11 cellular contexts compared by ENCODE assay signal in the genomic region with DNA sequence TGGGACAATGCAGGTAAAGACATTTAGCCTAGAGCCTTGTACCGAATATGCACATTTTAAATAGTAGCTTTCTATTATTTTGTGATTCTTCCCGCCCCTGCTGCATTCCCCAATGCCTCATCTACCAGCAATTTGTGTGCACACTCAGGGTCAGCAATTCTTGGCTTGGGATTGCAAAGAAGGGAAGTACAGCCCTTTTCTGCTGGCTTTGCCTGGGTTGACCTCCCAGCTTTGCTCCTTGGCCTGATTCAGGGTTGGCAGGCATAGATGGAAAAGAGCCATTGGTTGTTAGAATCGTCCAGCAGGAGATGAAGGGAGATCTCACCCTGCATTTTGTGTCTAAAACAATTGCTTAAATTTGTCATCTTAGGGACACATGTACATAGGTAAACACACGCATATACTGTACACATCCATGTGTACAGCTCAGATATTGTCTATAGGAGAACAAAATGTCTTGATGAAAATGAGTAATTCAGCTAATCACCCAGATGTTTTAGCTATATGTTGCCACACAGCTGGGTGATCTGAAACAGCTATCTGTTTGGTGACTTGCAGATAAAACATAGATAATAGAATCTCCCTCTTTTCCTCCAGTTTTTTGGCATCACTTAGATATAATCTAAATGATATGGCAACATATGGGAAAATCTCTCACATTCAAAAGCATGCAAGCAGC.
A peak's percentile ranks its signal among the peaks of the same experiment; 100 is the strongest.
DNase-seq lines count a peak whose midpoint lies in the region; ATAC-seq, FAIRE-seq and TF ChIP-seq lines count a peak whose summit lies in the region.
"Had no signal": no experiment of that assay in that cellular context is flagged by ENCODE, and none has a peak within 500 bp of the region (broad histone marks: within the 10 kb centered on the region; RNA-seq: fewer than 3 reads in every experiment).

No MANE protein-coding gene starts in this region.

- no peak for TF ChIP-seq POLR2A in GM12891 (IDR thresholded peaks at IDR 0.05; ENCODE audit: low read depth, low read length)

- H3K18ac ChIP-seq in mesendoderm (ENCODE audit: low read length) = no peak overlapping the region

- FAIRE-seq in GM12891 (lab: Jason Lieb, UNC) = no peak
- FAIRE-seq: colon, pancreas had no signal

- H3K27me3 Mint-ChIP-seq in memory B cell = no peaks in the 10 kb centered on the region

- no peaks in the 10 kb centered on the region for H3K36me3 Mint-ChIP-seq in memory B cell

- peaks cover 29% of the 10 kb centered on the region for H3K4me1 Mint-ChIP-seq in memory B cell

- WGBS in mesendoderm (ENCODE audit: extremely low coverage, insufficient coverage, low lambda C conversion rate) = no CpG with 5 or more reads among the region's 4 CpGs

- H4K8ac ChIP-seq in mesendoderm (ENCODE audit: low read depth, low read length) = no peak overlapping the region

- no peak overlapping the region for H3K9ac ChIP-seq in mesendoderm (ENCODE audit: low read length)

- no peaks in the 10 kb centered on the region for H3K79me2 ChIP-seq in mesendoderm (ENCODE audit: control insufficient read depth, insufficient read depth, low read length)

- ATAC-seq in Right ventricle myocardium superior (ENCODE audit: poor library complexity) (peak; percentile 96), memory B cell (ENCODE audit: low read depth) (no peak)

- no peaks in the 10 kb centered on the region for H3K9me3 Mint-ChIP-seq in memory B cell

- no peak overlapping the region for H2BK120ac ChIP-seq in mesendoderm (ENCODE audit: low read depth, low read length)

- H3K36me3 ChIP-seq in mesendoderm (ENCODE audit: control insufficient read depth, insufficient read depth, low read length) = no peaks in the 10 kb centered on the region
- H3K36me3 ChIP-seq: pancreas had no signal

- intact Hi-C loops in Right ventricle myocardium superior (cut with DNase I) = no loop called here
- intact Hi-C loops in cardiac septum (cut with DNase I) = no loop called here

- H3K27ac ChIP-seq in mesendoderm (ENCODE audit: low read depth, low read length) = no peak overlapping the region
- H3K27ac ChIP-seq: pancreas had no signal

- peaks cover 3% of the 10 kb centered on the region for H3K4me1 ChIP-seq in mesendoderm (ENCODE audit: control insufficient read depth, low read depth, low read length)

- H3K4me3 ChIP-seq in cardiac fibroblast (replicated peaks in 1 of 2; ENCODE audit: low read depth in 2 of 2, low read length in 2 of 2) (no peak overlapping the region), mesendoderm (ENCODE audit: low read length) (no peak overlapping the region)
- H3K4me3 ChIP-seq: pancreas had no signal

- H3K27me3 ChIP-seq in mesendoderm (ENCODE audit: insufficient read depth, low read length, poor library complexity) = no peaks in the 10 kb centered on the region
- H3K27me3 ChIP-seq: pancreas had no signal

- H3K56ac ChIP-seq in mesendoderm (ENCODE audit: low read length) = no peak overlapping the region

- H4K5ac ChIP-seq in mesendoderm (ENCODE audit: low read length) = no peak overlapping the region

- H3K4ac ChIP-seq in mesendoderm (ENCODE audit: low read depth, low read length) = no peak overlapping the region

- no peak overlapping the region for H3K4me2 ChIP-seq in mesendoderm (ENCODE audit: low read length)

- DNase-seq in Right ventricle myocardium superior (peak; percentile 69), cardiac septum (ENCODE audit: low spot score) (no peak), cardiac fibroblast (ENCODE audit: low read depth in 2 of 2) (peak; percentile 74 to 94), memory B cell (ENCODE audit: low spot score in 2 of 2) (no peak), GM12891 (ENCODE audit: insufficient read length, low spot score) (no peak), Kasumi-1 (lab: John Stamatoyannopoulos, UW) (no peak), mesendoderm (no peak), DMS 273 treated with DMSO at 0.1 percent for 48 hours (lab: John Stamatoyannopoulos, UW) (no peak)
- DNase-seq: NCI-H526, pancreas had no signal

- H2AK5ac ChIP-seq in mesendoderm (ENCODE audit: low read length) = no peak overlapping the region

- peak overlapping the region; percentile 11 for H3K4me3 Mint-ChIP-seq in memory B cell

- no peak for TF ChIP-seq CTCF in cardiac fibroblast (IDR thresholded peaks at IDR 0.05; ENCODE audit: low read depth, low read length)

- H2BK15ac ChIP-seq in mesendoderm (replicated peaks; ENCODE audit: low read depth) = no peak overlapping the region

- H3K23ac ChIP-seq in mesendoderm (ENCODE audit: low read length) = no peak overlapping the region

- no peak overlapping the region for H2BK5ac ChIP-seq in mesendoderm (ENCODE audit: low read length)

- peak overlapping the region; percentile 77 for H3K27ac Mint-ChIP-seq in memory B cell

- H3K79me1 ChIP-seq in mesendoderm (ENCODE audit: low read length) = no peaks in the 10 kb centered on the region

TF ChIP-seq in GM12891, 5 proteins besides CTCF, POLR2A, EP300 and RAD21:
- TF ChIP-seq PAX5 (IDR thresholded peaks at IDR 0.05; ENCODE audit: insufficient read depth, low read length, severe bottlenecking) = no peak
- TF ChIP-seq POLR2AphosphoS5 (IDR thresholded peaks at IDR 0.05; ENCODE audit: low read depth, low read length) = no peak
- TF ChIP-seq SPI1 (IDR thresholded peaks at IDR 0.05; ENCODE audit: low read depth, low read length) = no peak
- TF ChIP-seq POU2F2 (IDR thresholded peaks at IDR 0.05; ENCODE audit: low read depth, low read length) = no peak
- TF ChIP-seq TAF1 (IDR thresholded peaks at IDR 0.05; ENCODE audit: low read depth, low read length) = no peak
TF ChIP-seq in GM12891: peak in this region for 0.

Comparison
In these comparisons a context has a peak if more than half of its experiments do, and no peak if none do; other contexts are left out.
1. DNase-seq: peak in Right ventricle myocardium superior (single experiment) and cardiac fibroblast (2 of 2); none in cardiac septum (single experiment), memory B cell (0 of 2), GM12891 (single experiment), Kasumi-1 (0 of 2), mesendoderm (single experiment) and DMS 273 treated with DMSO at 0.1 percent for 48 hours (single experiment).